In the genomic region with DNA sequence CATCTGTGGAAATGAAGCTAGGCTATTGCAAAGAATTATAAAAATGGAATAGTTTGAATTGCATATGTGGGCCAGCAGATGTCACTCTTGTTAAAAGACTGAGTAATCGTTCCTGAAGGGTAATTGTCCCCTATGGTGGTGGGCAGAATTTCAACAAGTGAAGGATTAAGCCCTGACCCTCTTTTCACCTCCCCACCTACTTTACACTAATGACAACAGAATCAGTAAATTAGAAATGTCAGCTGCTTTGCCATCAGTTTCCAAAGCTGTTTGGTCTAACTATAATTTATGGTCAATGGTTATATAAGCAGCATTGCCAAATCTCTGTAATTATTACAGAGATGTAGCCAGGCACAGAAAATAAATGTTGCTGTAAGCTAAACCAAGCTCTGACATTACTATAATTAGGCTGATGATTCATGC, we compare ENCODE assay signal across 8 cellular contexts.
DNase-seq lines count a peak whose midpoint lies in the region; ATAC-seq and TF ChIP-seq lines count a peak whose summit lies in the region.

No MANE protein-coding gene starts in this region.

- no peaks in the 10 kb centered on the region for H3K27me3 Mint-ChIP-seq in T-helper 17 cell

- no peak overlapping the region for H3K4me3 Mint-ChIP-seq in T-helper 17 cell

- peak; percentile 35 for DNase-seq in SKM-1 treated with dmso at 0.1 percent for 144 hours (lab: John Stamatoyannopoulos, UW; ENCODE audit: unreplicated experiment)
- DNase-seq in SKM-1 (lab: John Stamatoyannopoulos, UW; ENCODE audit: unreplicated experiment) = no peak
- DNase-seq in NCI-H82 (lab: John Stamatoyannopoulos, UW) = peak; percentile 84
- peak; percentile 2 for DNase-seq in fibroblast of pulmonary artery (ENCODE audit: low read depth)
- DNase-seq in COLO668 (lab: John Stamatoyannopoulos, UW; ENCODE audit: unreplicated experiment) = no peak
- no peak for DNase-seq in T-helper 17 cell
- DNase-seq in omental fat pad (ENCODE audit: low spot score) = no peak

- peak; percentile 26 for TF ChIP-seq CTCF in fibroblast of pulmonary artery (IDR thresholded peaks at IDR 0.05; ENCODE audit: low read length, missing control alignments)
- no peak for TF ChIP-seq CTCF in omental fat pad (IDR thresholded peaks at IDR 0.05)

- no peaks in the 10 kb centered on the region for H3K36me3 Mint-ChIP-seq in T-helper 17 cell (ENCODE audit: low read depth)

- H3K4me3 ChIP-seq in fibroblast of pulmonary artery (replicated peaks; ENCODE audit: low read depth, low read length) = no peak overlapping the region

- H3K27ac Mint-ChIP-seq in T-helper 17 cell = no peak overlapping the region

- H3K4me1 Mint-ChIP-seq in T-helper 17 cell = no peaks in the 10 kb centered on the region

- no peaks in the 10 kb centered on the region for H3K9me3 ChIP-seq in T-helper 17 cell (ENCODE audit: control insufficient read depth, low read length, poor library complexity, severe bottlenecking)

- ATAC-seq in HG03442 (IDR thresholded peaks at IDR 0.05; ENCODE audit: unreplicated experiment) (peak; percentile 70), T-helper 17 cell (no peak), omental fat pad (ENCODE audit: low FRiP score) (no peak)

Comparison
In these comparisons a context has a peak if more than half of its experiments do, and no peak if none do; other contexts are left out.
1. DNase-seq: peak in SKM-1 treated with dmso at 0.1 percent for 144 hours (single experiment), NCI-H82 (single experiment) and fibroblast of pulmonary artery (single experiment); none in SKM-1 (single experiment), COLO668 (single experiment), T-helper 17 cell (0 of 3) and omental fat pad (single experiment).